ENCODE assay signal across 10 cellular contexts in genomic region chrX:107700317-107700774, GRCh38.
DNase-seq lines count a peak whose midpoint lies in the region; ATAC-seq and TF ChIP-seq lines count a peak whose summit lies in the region.
"Had no signal": no experiment of that assay in that cellular context is flagged by ENCODE, and none has a peak within 500 bp of the region (broad histone marks: within the 10 kb centered on the region; RNA-seq: fewer than 3 reads in every experiment).

No MANE protein-coding gene starts in this region.

- H3K27me3 Mint-ChIP-seq in T-helper 17 cell: no peaks in the 10 kb centered on the region
- peaks cover under 1% of the 10 kb centered on the region for H3K27me3 Mint-ChIP-seq in activated CD4-positive, alpha-beta T cell treated with anti-CD3 and anti-CD28 coated beads, Interleukin-2, amount 10 ng/mL, durations not matched to agents 24 days and 14 days

- peaks cover 16% of the 10 kb centered on the region for H3K4me1 Mint-ChIP-seq in T-helper 17 cell
- H3K4me1 Mint-ChIP-seq in activated CD4-positive, alpha-beta T cell treated with anti-CD3 and anti-CD28 coated beads, Interleukin-2, amount 10 ng/mL, durations not matched to agents 24 days and 14 days: peaks cover 10% of the 10 kb centered on the region

- no peak for TF ChIP-seq CTCF in GM13977 (IDR thresholded peaks at IDR 0.05; ENCODE audit: extremely low read depth, insufficient read depth, missing control alignments)

- H3K9me3 Mint-ChIP-seq in activated CD4-positive, alpha-beta T cell treated with anti-CD3 and anti-CD28 coated beads, Interleukin-2, amount 10 ng/mL, durations not matched to agents 24 days and 14 days: no peaks in the 10 kb centered on the region

- ATAC-seq in T-helper 17 cell (peak; percentile 50), HG03097 (IDR thresholded peaks at IDR 0.05; ENCODE audit: low FRiP score, unreplicated experiment) (no peak)

- H3K9me3 ChIP-seq in T-helper 17 cell (ENCODE audit: control insufficient read depth, low read length, poor library complexity, severe bottlenecking): no peaks in the 10 kb centered on the region

- in situ Hi-C loops in G401 (cut with HindIII; ENCODE audit: low sequenced_read_pairs): no loop called here
- in situ Hi-C loops in GM13977 (cut with MboI; ENCODE audit: low pct_unique_long_range_greater_than_20kb, low sequenced_read_pairs, unreplicated experiment): no loop called here

- peak overlapping the region; percentile 60 for H3K27ac Mint-ChIP-seq in T-helper 17 cell
- H3K27ac Mint-ChIP-seq in activated CD4-positive, alpha-beta T cell treated with anti-CD3 and anti-CD28 coated beads, Interleukin-2, amount 10 ng/mL, durations not matched to agents 24 days and 14 days: no peak overlapping the region

- no peaks in the 10 kb centered on the region for H3K36me3 Mint-ChIP-seq in T-helper 17 cell (ENCODE audit: low read depth)
- H3K36me3 Mint-ChIP-seq in activated CD4-positive, alpha-beta T cell treated with anti-CD3 and anti-CD28 coated beads, Interleukin-2, amount 10 ng/mL, durations not matched to agents 24 days and 14 days (ENCODE audit: low read depth): no peaks in the 10 kb centered on the region

- intact Hi-C loops in activated CD4-positive, alpha-beta T cell treated with anti-CD3 and anti-CD28 coated beads, Interleukin-2, amount 10 ng/mL, durations not matched to agents 24 days and 14 days (cut with micrococcal nuclease): no loop called here

- H3K4me3 Mint-ChIP-seq in T-helper 17 cell: no peak overlapping the region
- no peak overlapping the region for H3K4me3 Mint-ChIP-seq in activated CD4-positive, alpha-beta T cell treated with anti-CD3 and anti-CD28 coated beads, Interleukin-2, amount 10 ng/mL, durations not matched to agents 24 days and 14 days

- DNase-seq in G401 (ENCODE audit: low spot score): peak; percentile 37
- no peak for DNase-seq in T-helper 17 cell
- peak; percentile 30 for DNase-seq in glomerular visceral epithelial cell (ENCODE audit: extremely low spot score)
- DNase-seq in renal cortical epithelial cell (ENCODE audit: low read depth): peak; percentile 95
- no peak for DNase-seq in GM13977 (ENCODE audit: low spot score)
- no peak for DNase-seq in activated CD4-positive, alpha-beta T cell treated with anti-CD3 and anti-CD28 coated beads, Interleukin-2, amount 10 ng/mL, durations not matched to agents 24 days and 14 days
- DNase-seq in NCI-H1930 (lab: John Stamatoyannopoulos, UW): no peak
- DNase-seq: activated CD4-positive, alpha-beta T cell treated with anti-CD3 and anti-CD28 coated beads, Interleukin-2, amount 50 U/mL, for 48 hours; NCI-H1694 treated with DMSO at 0.1 percent for 48 hours had no signal

Comparison
In these comparisons a context has a peak if more than half of its experiments do, and no peak if none do; other contexts are left out.
1. DNase-seq: peak in G401 (single experiment), glomerular visceral epithelial cell (single experiment) and renal cortical epithelial cell (single experiment); none in T-helper 17 cell (0 of 3), GM13977 (single experiment), activated CD4-positive, alpha-beta T cell treated with anti-CD3 and anti-CD28 coated beads, Interleukin-2, amount 10 ng/mL, durations not matched to agents 24 days and 14 days (single experiment) and NCI-H1930 (0 of 2).